In the genomic region with DNA sequence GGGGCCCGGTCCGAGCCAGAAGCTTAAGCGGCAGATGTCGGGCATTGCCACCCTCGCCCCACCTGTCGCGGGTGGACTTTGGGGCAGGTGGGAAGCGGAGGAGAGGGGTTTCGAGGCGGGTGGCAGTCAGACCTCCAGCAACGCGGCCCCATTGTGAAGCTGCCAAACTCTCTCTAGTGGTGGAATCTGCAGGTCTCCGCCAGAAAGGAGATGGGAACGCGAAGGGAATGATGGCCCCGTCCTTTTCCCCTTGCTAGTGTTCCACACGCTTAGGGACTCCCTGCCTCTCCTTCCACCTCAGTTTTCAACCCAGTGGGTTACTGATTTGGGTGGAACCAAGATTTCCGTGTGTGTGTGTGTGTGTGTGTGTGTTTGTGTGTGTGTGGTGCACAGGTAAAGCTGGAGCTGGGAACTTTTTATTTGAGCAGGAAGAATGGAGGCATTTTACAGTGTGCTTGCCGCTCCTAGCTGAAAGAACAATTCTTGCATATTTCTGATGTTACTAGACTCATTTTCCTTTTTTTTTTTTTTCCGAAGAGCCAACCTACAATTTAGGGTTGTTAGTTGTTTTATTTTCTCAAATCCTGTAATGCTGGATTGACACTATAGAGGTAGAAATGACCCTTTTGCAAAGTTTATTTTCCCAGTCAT, we compare ENCODE assay signal across 8 cellular contexts.
DNase-seq lines count a peak whose midpoint lies in the region; ATAC-seq and TF ChIP-seq lines count a peak whose summit lies in the region.

No MANE protein-coding gene starts in this region.

- in situ Hi-C loops in brain microvascular endothelial cell (cut with HindIII; ENCODE audit: low pct_ligation_motif_present, low sequenced_read_pairs) = no loop called here

- H3K36me3 Mint-ChIP-seq in stimulated activated naive CD8-positive, alpha-beta T cell treated with anti-CD3 and anti-CD28 coated beads, Interleukin-15, Interleukin-2, amounts not matched to agents 100 ng/mL and 50 ng/mL, for 24 hours (ENCODE audit: low read depth) = peaks cover 4% of the 10 kb centered on the region

- peak; percentile 22 for TF ChIP-seq CTCF in brain microvascular endothelial cell (IDR thresholded peaks at IDR 0.05; ENCODE audit: low read depth, low read length, missing control alignments)

- DNase-seq in stimulated activated naive CD8-positive, alpha-beta T cell treated with anti-CD3 and anti-CD28 coated beads, Interleukin-15, Interleukin-2, amounts not matched to agents 100 U/mL and 50 U/mL, for 24 hours = no peak
- DNase-seq in NCI-H748 (lab: John Stamatoyannopoulos, UW; ENCODE audit: unreplicated experiment) = peak; percentile 78
- peak; percentile 35 for DNase-seq in brain microvascular endothelial cell
- peak; percentile 75 for DNase-seq in islet precursor cell
- DNase-seq in stimulated activated CD8-positive, alpha-beta memory T cell treated with anti-CD3 and anti-CD28 coated beads, Interleukin-4, amount 100 ng/mL, for 48 hours = peak; percentile 35
- no peak for DNase-seq in NCI-H2029 treated with DMSO at 0.1 percent for 48 hours (lab: John Stamatoyannopoulos, UW)

- peak overlapping the region; percentile 85 for H3K27ac Mint-ChIP-seq in stimulated activated naive CD8-positive, alpha-beta T cell treated with anti-CD3 and anti-CD28 coated beads, Interleukin-15, Interleukin-2, amounts not matched to agents 100 ng/mL and 50 ng/mL, for 24 hours

- peaks cover 36% of the 10 kb centered on the region for H3K4me1 Mint-ChIP-seq in stimulated activated naive CD8-positive, alpha-beta T cell treated with anti-CD3 and anti-CD28 coated beads, Interleukin-15, Interleukin-2, amounts not matched to agents 100 ng/mL and 50 ng/mL, for 24 hours (ENCODE audit: low read depth)

- H3K4me3 ChIP-seq in brain microvascular endothelial cell (ENCODE audit: low read depth, low read length) = peak overlapping the region; percentile 85

- H3K27me3 Mint-ChIP-seq in stimulated activated naive CD8-positive, alpha-beta T cell treated with anti-CD3 and anti-CD28 coated beads, Interleukin-15, Interleukin-2, amounts not matched to agents 100 ng/mL and 50 ng/mL, for 24 hours = peaks cover 1% of the 10 kb centered on the region

- peak overlapping the region; percentile 94 for H3K4me3 Mint-ChIP-seq in stimulated activated naive CD8-positive, alpha-beta T cell treated with anti-CD3 and anti-CD28 coated beads, Interleukin-15, Interleukin-2, amounts not matched to agents 100 ng/mL and 50 ng/mL, for 24 hours

- no peaks in the 10 kb centered on the region for H3K36me3 ChIP-seq in brain microvascular endothelial cell (replicated peaks)

- H3K9me3 Mint-ChIP-seq in stimulated activated naive CD8-positive, alpha-beta T cell treated with anti-CD3 and anti-CD28 coated beads, Interleukin-15, Interleukin-2, amounts not matched to agents 100 ng/mL and 50 ng/mL, for 24 hours = no peaks in the 10 kb centered on the region

- no peak for ATAC-seq in stimulated activated naive CD8-positive, alpha-beta T cell treated with anti-CD3 and anti-CD28 coated beads, Interleukin-15, Interleukin-2, amounts not matched to agents 100 U/mL and 50 U/mL, for 24 hours
- no peak for ATAC-seq in HG03469 (IDR thresholded peaks at IDR 0.05; ENCODE audit: unreplicated experiment)

- H3K27me3 ChIP-seq in brain microvascular endothelial cell (replicated peaks) = no peaks in the 10 kb centered on the region

- H3K27ac ChIP-seq in brain microvascular endothelial cell = peak overlapping the region; percentile 76

Comparison
In these comparisons a context has a peak if more than half of its experiments do, and no peak if none do; other contexts are left out.
1. DNase-seq: peak in NCI-H748 (single experiment), brain microvascular endothelial cell (single experiment), islet precursor cell (single experiment) and stimulated activated CD8-positive, alpha-beta memory T cell treated with anti-CD3 and anti-CD28 coated beads, Interleukin-4, amount 100 ng/mL, for 48 hours (single experiment); none in stimulated activated naive CD8-positive, alpha-beta T cell treated with anti-CD3 and anti-CD28 coated beads, Interleukin-15, Interleukin-2, amounts not matched to agents 100 U/mL and 50 U/mL, for 24 hours (single experiment) and NCI-H2029 treated with DMSO at 0.1 percent for 48 hours (single experiment).